ENCODE assay signal across 25 cellular contexts in genomic region chr2:23138686-23139085, GRCh38.
"Had no signal": no experiment of that assay in that cellular context is flagged by ENCODE, and none has a peak within 500 bp of the region (broad histone marks: within the 10 kb centered on the region; RNA-seq: fewer than 3 reads in every experiment).

No MANE protein-coding gene starts in this region.

- ATAC-seq: effector memory CD8-positive, alpha-beta T cell; esophagus mucosa; foreskin keratinocyte; gastrocnemius medialis; gastroesophageal sphincter; heart left ventricle; heart right ventricle had no signal

- H3K4me3 ChIP-seq: colonic mucosa, coronary artery, dorsolateral prefrontal cortex, esophagus muscularis mucosa, esophagus squamous epithelium, gastrocnemius medialis, gastroesophageal sphincter, heart left ventricle, heart right ventricle had no signal

- H3K9me3 Mint-ChIP-seq: dendritic cell treated with granulocyte-macrophage colony-stimulating factor and Interleukin-4, amounts not matched to agents 40 ng/mL and 50 ng/mL, for 4 days; endodermal cell had no signal

- H3K9me3 ChIP-seq: colonic mucosa, esophagus muscularis mucosa, esophagus squamous epithelium, gastrocnemius medialis, gastroesophageal sphincter, heart right ventricle had no signal

- H3K36me3 ChIP-seq: colonic mucosa, esophagus muscularis mucosa, esophagus squamous epithelium, gastrocnemius medialis, gastroesophageal sphincter, heart left ventricle, heart right ventricle had no signal

- DNase-seq: colonic mucosa; cortex of kidney; dermis blood vessel endothelial cell; dorsolateral prefrontal cortex; effector CD4-positive, alpha-beta T cell; effector CD8-positive, alpha-beta T cell; effector memory CD4-positive, alpha-beta T cell; effector memory CD8-positive, alpha-beta T cell; endodermal cell; erythroblast; esophagus squamous epithelium; foreskin fibroblast; foreskin keratinocyte; foreskin melanocyte; gastrocnemius medialis; glutamatergic neuron; head of caudate nucleus; heart left ventricle; heart right ventricle had no signal

- H3K27ac Mint-ChIP-seq: dendritic cell treated with granulocyte-macrophage colony-stimulating factor and Interleukin-4, amounts not matched to agents 40 ng/mL and 50 ng/mL, for 4 days; effector memory CD8-positive, alpha-beta T cell; endodermal cell had no signal

- H3K27ac ChIP-seq: colonic mucosa, coronary artery, dorsolateral prefrontal cortex, epithelial cell of prostate, esophagus muscularis mucosa, esophagus squamous epithelium, foreskin keratinocyte, gastrocnemius medialis, gastroesophageal sphincter, heart left ventricle, heart right ventricle had no signal

- H3K4me3 Mint-ChIP-seq: dendritic cell treated with granulocyte-macrophage colony-stimulating factor and Interleukin-4, amounts not matched to agents 40 ng/mL and 50 ng/mL, for 4 days; effector memory CD8-positive, alpha-beta T cell; endodermal cell had no signal

- H3K27me3 Mint-ChIP-seq: dendritic cell treated with granulocyte-macrophage colony-stimulating factor and Interleukin-4, amounts not matched to agents 40 ng/mL and 50 ng/mL, for 4 days; effector memory CD8-positive, alpha-beta T cell had no signal

- H3K4me1 ChIP-seq: colonic mucosa, foreskin keratinocyte had no signal

- H3K27me3 ChIP-seq: colonic mucosa, esophagus muscularis mucosa, esophagus squamous epithelium, foreskin keratinocyte, gastrocnemius medialis, gastroesophageal sphincter, heart left ventricle had no signal
